21 cellular contexts compared by ENCODE assay signal in genomic region chr20:43461894-43462293, GRCh38. TPM values are rescaled to one million over a fixed set of nuclear protein-coding genes. Genes with fewer than 3 reads are reported as not detected.
DNase-seq lines count a peak whose midpoint lies in the region; ATAC-seq and TF ChIP-seq lines count a peak whose summit lies in the region.
"Had no signal": no experiment of that assay in that cellular context is flagged by ENCODE, and none has a peak within 500 bp of the region (broad histone marks: within the 10 kb centered on the region; RNA-seq: fewer than 3 reads in every experiment).

No MANE protein-coding gene starts in this region.

- TF ChIP-seq CTCF in IMR-90 (conservative IDR thresholded peaks at IDR 0.05; ENCODE audit: low read depth, low read length) (no peak), neural cell (IDR thresholded peaks at IDR 0.05; ENCODE audit: poor library complexity, severe bottlenecking) (no peak), vagina (IDR thresholded peaks at IDR 0.05) (no peak)

- no peak overlapping the region for H3K27ac ChIP-seq in CD4-positive, CD25-positive, alpha-beta regulatory T cell (ENCODE audit: insufficient read depth, low read length, poor library complexity, severe bottlenecking)
- H3K27ac ChIP-seq in IMR-90 (ENCODE audit: insufficient read depth, low read length) (no peak overlapping the region), neural cell (ENCODE audit: low read length) (no peak overlapping the region), vagina (no peak overlapping the region)
- H3K27ac ChIP-seq: C4-2B, lower lobe of right lung, testis, uterus had no signal

- H2BK120ac ChIP-seq in IMR-90 (ENCODE audit: low read depth, low read length) = no peak overlapping the region

- no peak overlapping the region for H3K4ac ChIP-seq in IMR-90 (ENCODE audit: low read depth, low read length)

- TF ChIP-seq EP300 in neural cell (conservative IDR thresholded peaks at IDR 0.05; ENCODE audit: poor library complexity, severe bottlenecking) = no peak

- peaks cover 28 to 72% of the 10 kb centered on the region in 2 experiments for H3K79me1 ChIP-seq in IMR-90 (ENCODE audit: low read depth in 1 of 2, low read length in 2 of 2)

- H3K4me1 Mint-ChIP-seq in CD4-positive, CD25-positive, alpha-beta regulatory T cell = peaks cover 18 to 59% (median 44%) of the 10 kb centered on the region in 4 donors
- H3K4me1 Mint-ChIP-seq in activated naive CD8-positive, alpha-beta T cell treated with anti-CD3 and anti-CD28 coated beads for 36 hours = peaks cover 52% of the 10 kb centered on the region

- H4K20me1 ChIP-seq in IMR-90 (ENCODE audit: insufficient read depth, low read length) (peaks cover 75% of the 10 kb centered on the region), neural cell (ENCODE audit: insufficient read depth) (peaks cover 15% of the 10 kb centered on the region)

- POLR2A ChIA-PET in IMR-90 (lab: Charles Lee; ENCODE audit: unreplicated experiment) = interaction anchor here (0.6 kb wide), 1 partner anchor 30 kb away, joined by 3 read pairs; no protein-coding TSS in a partner anchor

- no peak overlapping the region for H3K4me2 ChIP-seq in IMR-90 (ENCODE audit: low read depth, low read length)
- H3K4me2 ChIP-seq in neural cell (ENCODE audit: low read length) = peak overlapping the region; percentile 50

- peak overlapping the region in 2 of 4 donors; percentile 34 to 79 for H3K4me3 Mint-ChIP-seq in CD4-positive, CD25-positive, alpha-beta regulatory T cell
- peak overlapping the region; percentile 7 for H3K4me3 Mint-ChIP-seq in activated naive CD8-positive, alpha-beta T cell treated with anti-CD3 and anti-CD28 coated beads for 36 hours
- H3K4me3 Mint-ChIP-seq: stimulated activated naive B cell treated with anti-CD40 and anti-IgM and Interleukin-4, amounts not matched to agents 10 μg/mL and 1 μg/mL and 100 μg/mL, for 72 hours had no signal

- H3K4me1 ChIP-seq in CD4-positive, CD25-positive, alpha-beta regulatory T cell (ENCODE audit: control insufficient read depth, insufficient read depth, low read length, poor library complexity, severe bottlenecking) = peaks cover 23% of the 10 kb centered on the region
- H3K4me1 ChIP-seq in IMR-90 (ENCODE audit: control insufficient read depth, insufficient read depth, low read length) (peaks cover 2% of the 10 kb centered on the region; the same call in 1 of the 2 replicates), vagina (peaks cover 24% of the 10 kb centered on the region)

- CTCF ChIA-PET in IMR-90 (lab: Yijun Ruan, JAX) = no interaction called here

- no peak overlapping the region for H2BK15ac ChIP-seq in IMR-90 (ENCODE audit: low read depth, low read length)

- no peak overlapping the region for H3K56ac ChIP-seq in IMR-90 (ENCODE audit: extremely low read depth, insufficient read depth, low read length)

- H2AK9ac ChIP-seq in IMR-90 (replicated peaks; ENCODE audit: low read depth, low read length, poor library complexity) = no peak overlapping the region

- no peak for ATAC-seq in CD4-positive, CD25-positive, alpha-beta regulatory T cell (ENCODE audit: low read depth in 2 of 2)
- ATAC-seq in IMR-90 (ENCODE audit: low read depth) = no peak
- no peak for ATAC-seq in GM18870 (IDR thresholded peaks at IDR 0.05; ENCODE audit: unreplicated experiment)
- ATAC-seq: activated naive CD4-positive, alpha-beta T cell treated with anti-CD3 and anti-CD28 coated beads, Interleukin-2, amount 50 U/mL, for 72 hours; lower lobe of right lung; stimulated activated naive B cell treated with anti-CD40 and anti-IgM and Interleukin-4, amounts not matched to agents 10 μg/mL and 1 μg/mL and 100 μg/mL, for 72 hours had no signal

- no peaks in the 10 kb centered on the region for H3K27me3 ChIP-seq in CD4-positive, CD25-positive, alpha-beta regulatory T cell (ENCODE audit: control insufficient read depth, insufficient read depth, low read length)
- H3K27me3 ChIP-seq in IMR-90 (ENCODE audit: control insufficient read depth, insufficient read depth, low read length) = no peaks in the 10 kb centered on the region
- H3K27me3 ChIP-seq in neural cell (ENCODE audit: insufficient read depth, low read depth, low read length) = no peaks in the 10 kb centered on the region
- no peaks in the 10 kb centered on the region for H3K27me3 ChIP-seq in vagina
- H3K27me3 ChIP-seq: testis, uterus had no signal

- H3K9me1 ChIP-seq in IMR-90 (ENCODE audit: insufficient read depth, low read length) = peaks cover 3% of the 10 kb centered on the region

- no peak overlapping the region for H2BK20ac ChIP-seq in IMR-90 (ENCODE audit: low read depth, low read length)

- peaks cover 5% of the 10 kb centered on the region for H3K27me3 Mint-ChIP-seq in CD4-positive, CD25-positive, alpha-beta regulatory T cell
- H3K27me3 Mint-ChIP-seq in activated naive CD8-positive, alpha-beta T cell treated with anti-CD3 and anti-CD28 coated beads for 36 hours = no peaks in the 10 kb centered on the region
- H3K27me3 Mint-ChIP-seq: stimulated activated naive B cell treated with anti-CD40 and anti-IgM and Interleukin-4, amounts not matched to agents 10 μg/mL and 1 μg/mL and 100 μg/mL, for 72 hours had no signal

- H3K9me3 Mint-ChIP-seq in CD4-positive, CD25-positive, alpha-beta regulatory T cell = no peaks in the 10 kb centered on the region
- no peaks in the 10 kb centered on the region for H3K9me3 Mint-ChIP-seq in activated naive CD8-positive, alpha-beta T cell treated with anti-CD3 and anti-CD28 coated beads for 36 hours
- H3K9me3 Mint-ChIP-seq: activated naive CD4-positive, alpha-beta T cell treated with anti-CD3 and anti-CD28 coated beads, Interleukin-2, amount 50 U/mL, for 72 hours; stimulated activated naive B cell treated with anti-CD40 and anti-IgM and Interleukin-4, amounts not matched to agents 10 μg/mL and 1 μg/mL and 100 μg/mL, for 72 hours had no signal

- peak; percentile 30; the same call in 1 of the 2 replicates for TF ChIP-seq POLR2A in IMR-90 (IDR thresholded peaks at IDR 0.05; ENCODE audit: low read depth, low read length)
- TF ChIP-seq POLR2A in vagina (IDR thresholded peaks at IDR 0.05) = no peak

- TF ChIP-seq RAD21 in IMR-90 (IDR thresholded peaks at IDR 0.05; ENCODE audit: low read length) (no peak), neural cell (conservative IDR thresholded peaks at IDR 0.05) (no peak)

- no peak for DNase-seq in CD4-positive, CD25-positive, alpha-beta regulatory T cell
- DNase-seq in IMR-90 (no peak), vagina (ENCODE audit: extremely low spot score in 2 of 2) (no peak), NCI-H128 (lab: John Stamatoyannopoulos, UW; ENCODE audit: unreplicated experiment) (no peak)
- DNase-seq in activated naive CD8-positive, alpha-beta T cell treated with anti-CD3 and anti-CD28 coated beads for 36 hours = no peak
- DNase-seq: activated CD4-positive, alpha-beta T cell treated with anti-CD3 and anti-CD28 coated beads, Interleukin-2, amount 50 U/mL, for 48 hours; cerebellar nuclear complex; EL; kidney glomerular epithelial cell; lower lobe of right lung; NCI-H1105 treated with DMSO at 0.1 percent for 48 hours; NCI-H774; nucleus accumbens; stimulated activated CD4-positive, alpha-beta T cell treated with anti-CD3 and anti-CD28 coated beads, Interleukin-4, amount 100 ng/mL, for 1 hour; stimulated activated naive B cell treated with anti-CD40 and anti-IgM and Interleukin-4, amounts not matched to agents 10 μg/mL and 1 μg/mL and 100 μg/mL, for 72 hours; testis; uterus had no signal

- no peaks in the 10 kb centered on the region for H3K9me2 ChIP-seq in neural cell (ENCODE audit: insufficient read depth, low read length)

- H3K36me3 Mint-ChIP-seq in CD4-positive, CD25-positive, alpha-beta regulatory T cell = peaks cover 59% of the 10 kb centered on the region
- peaks cover 68% of the 10 kb centered on the region for H3K36me3 Mint-ChIP-seq in activated naive CD8-positive, alpha-beta T cell treated with anti-CD3 and anti-CD28 coated beads for 36 hours

- H3K23ac ChIP-seq in IMR-90 (ENCODE audit: low read depth, low read length) = no peak overlapping the region

- in situ Hi-C loops in IMR-90 (cut with MboI; ENCODE audit: low sequenced_read_pairs) = no loop called here

- H2AFZ ChIP-seq in IMR-90 (replicated peaks; ENCODE audit: low read length, poor library complexity) (no peak overlapping the region), neural cell (ENCODE audit: low read depth, low read length) (no peak overlapping the region)

- H3K4me3 ChIP-seq in CD4-positive, CD25-positive, alpha-beta regulatory T cell (ENCODE audit: low read depth, low read length) = peak overlapping the region; percentile 22
- H3K4me3 ChIP-seq in IMR-90 (ENCODE audit: insufficient read depth, low read depth, low read length) (no peak overlapping the region), neural cell (ENCODE audit: low read length) (peak overlapping the region; percentile 21), vagina (no peak overlapping the region)
- H3K4me3 ChIP-seq: lower lobe of right lung, testis, uterus had no signal

- H3K79me2 ChIP-seq in neural cell (replicated peaks; ENCODE audit: insufficient read depth, low read length) = peaks cover 41% of the 10 kb centered on the region

- BruUV-seq in IMR-90 (replicated peaks; lab: Mats Ljungman, UMichigan) = no TSS peak

- 100% methylated on average over 1 of the region's 2 CpGs; no CpG with 5 or more reads in 1 of the 2 experiments for WGBS in IMR-90 (ENCODE audit: extremely low coverage in 2 of 2, insufficient read length in 1 of 2), 2 experiments

- no peak overlapping the region for H3K14ac ChIP-seq in IMR-90 (replicated peaks; ENCODE audit: low read depth, low read length)

- H3K9ac ChIP-seq in IMR-90 (ENCODE audit: low read depth, low read length) = no peak overlapping the region
- no peak overlapping the region for H3K9ac ChIP-seq in neural cell (ENCODE audit: low read length)

- no peak overlapping the region for H4K91ac ChIP-seq in IMR-90 (ENCODE audit: insufficient read depth, low read depth, low read length)

- H3K36me3 ChIP-seq in CD4-positive, CD25-positive, alpha-beta regulatory T cell (ENCODE audit: control insufficient read depth, insufficient read depth, low read length) = peaks cover 74% of the 10 kb centered on the region
- H3K36me3 ChIP-seq in IMR-90 (ENCODE audit: control insufficient read depth, insufficient read depth, low read length) (peaks cover 58% of the 10 kb centered on the region), neural cell (ENCODE audit: insufficient read depth, low read length) (peaks cover 35% of the 10 kb centered on the region), vagina (peaks cover 0 to 59% of the 10 kb centered on the region in 2 donors)
- H3K36me3 ChIP-seq: uterus had no signal

- H3K27ac Mint-ChIP-seq in CD4-positive, CD25-positive, alpha-beta regulatory T cell = no peak overlapping the region
- peak overlapping the region; percentile 25 for H3K27ac Mint-ChIP-seq in activated naive CD8-positive, alpha-beta T cell treated with anti-CD3 and anti-CD28 coated beads for 36 hours
- H3K27ac Mint-ChIP-seq: stimulated activated naive B cell treated with anti-CD40 and anti-IgM and Interleukin-4, amounts not matched to agents 10 μg/mL and 1 μg/mL and 100 μg/mL, for 72 hours had no signal

- H4K5ac ChIP-seq in IMR-90 (ENCODE audit: low read depth, low read length) = no peak overlapping the region

- no peak overlapping the region for H2AK5ac ChIP-seq in IMR-90 (ENCODE audit: low read depth, low read length)

- dilution Hi-C loops in IMR-90 (cut with HindIII; ENCODE audit: low sequenced_read_pairs, unreplicated experiment) = no loop called here

- no peaks in the 10 kb centered on the region for H3K9me3 ChIP-seq in CD4-positive, CD25-positive, alpha-beta regulatory T cell (ENCODE audit: control insufficient read depth in 2 of 2, low read length in 2 of 2)
- H3K9me3 ChIP-seq in IMR-90 (ENCODE audit: control insufficient read depth, insufficient read depth, low read length) (no peaks in the 10 kb centered on the region), neural cell (ENCODE audit: low read length) (no peaks in the 10 kb centered on the region), vagina (no peaks in the 10 kb centered on the region)
- H3K9me3 ChIP-seq: lower lobe of right lung, testis, uterus had no signal

- intact Hi-C loops in IMR-90 (cut with micrococcal nuclease) (loop anchor here (2.0 to 5.0 kb wide), 2 partner anchors 129 to 620 kb away; partner anchors contain the start of gene IFT52), vagina (cut with DNase I) (no loop called here)

- no peaks in the 10 kb centered on the region for H3F3A ChIP-seq in neural cell (ENCODE audit: insufficient read depth, low read length, poor library complexity, severe bottlenecking)

- H3K18ac ChIP-seq in IMR-90 (ENCODE audit: low read depth, low read length) = no peak overlapping the region

- H2BK5ac ChIP-seq in IMR-90 (ENCODE audit: low read depth, low read length, poor library complexity, severe bottlenecking) = no peak overlapping the region

- H4K8ac ChIP-seq in IMR-90 (ENCODE audit: low read depth in 2 of 2, low read length in 2 of 2) = no peak overlapping the region

RNA-seq across cellular contexts. Expression of gene SRSF6, which starts 4.2 kb away (rescaled TPM):
- 269 TPM for total RNA-seq in CD4-positive, CD25-positive, alpha-beta regulatory T cell
- 10 to 100 TPM; 41.0 to 59.3 (median 51.6) TPM for polyA plus RNA-seq in CD4-positive, CD25-positive, alpha-beta regulatory T cell
- total RNA-seq in IMR-90 (2012; rRNA removed) (72.4 and 74.2 TPM in 2 replicates), vagina (112 TPM)
- polyA plus RNA-seq in IMR-90 (2012; rRNA removed) (116 and 134 TPM in 2 replicates), neural cell (217 and 225 TPM in 2 replicates)
- 27.8 and 48.5 TPM in 2 replicates for polyA plus RNA-seq in IMR-90 (2012; cell fraction: cytosol; rRNA removed)
- 79.1 and 499 TPM in 2 replicates for polyA plus RNA-seq in IMR-90 (2012; cell fraction: nucleus; rRNA removed; ENCODE audit: low replicate concordance)
- total RNA-seq in activated naive CD8-positive, alpha-beta T cell treated with anti-CD3 and anti-CD28 coated beads for 36 hours = 100 to 1,000 TPM; 224 to 225 TPM
- 84.2 and 96.2 TPM in 2 replicates for polyA minus RNA-seq in neural cell

RNA-seq across cellular contexts. Expression of gene L3MBTL1, which starts 45.6 kb away (rescaled TPM):
- 17.2 TPM for total RNA-seq in CD4-positive, CD25-positive, alpha-beta regulatory T cell
- 1 to 10 TPM; 1.0 to 2.8 (median 1.5) TPM for polyA plus RNA-seq in CD4-positive, CD25-positive, alpha-beta regulatory T cell
- total RNA-seq in IMR-90 (2012; rRNA removed) (1.7 and 2.2 TPM in 2 replicates), vagina (20.9 TPM)
- polyA plus RNA-seq in IMR-90 (2012; rRNA removed) (4.3 and 4.5 TPM in 2 replicates), neural cell (22.0 and 24.4 TPM in 2 replicates)
- 1.1 TPM in 2 replicates for polyA plus RNA-seq in IMR-90 (2012; cell fraction: cytosol; rRNA removed)
- 38.8 and 40.5 TPM in 2 replicates for polyA plus RNA-seq in IMR-90 (2012; cell fraction: nucleus; rRNA removed; ENCODE audit: low replicate concordance)
- total RNA-seq in activated naive CD8-positive, alpha-beta T cell treated with anti-CD3 and anti-CD28 coated beads for 36 hours = 1 to 10 TPM; 4.3 to 4.8 TPM
- 28.5 and 30.2 TPM in 2 replicates for polyA minus RNA-seq in neural cell

Comparison
In these comparisons a context has a peak if more than half of its experiments do, and no peak if none do; other contexts are left out.
1. H3K4me3 ChIP-seq: peak in CD4-positive, CD25-positive, alpha-beta regulatory T cell (single experiment) and neural cell (single experiment); none in IMR-90 (single experiment) and vagina (0 of 2).